In the genomic region with DNA sequence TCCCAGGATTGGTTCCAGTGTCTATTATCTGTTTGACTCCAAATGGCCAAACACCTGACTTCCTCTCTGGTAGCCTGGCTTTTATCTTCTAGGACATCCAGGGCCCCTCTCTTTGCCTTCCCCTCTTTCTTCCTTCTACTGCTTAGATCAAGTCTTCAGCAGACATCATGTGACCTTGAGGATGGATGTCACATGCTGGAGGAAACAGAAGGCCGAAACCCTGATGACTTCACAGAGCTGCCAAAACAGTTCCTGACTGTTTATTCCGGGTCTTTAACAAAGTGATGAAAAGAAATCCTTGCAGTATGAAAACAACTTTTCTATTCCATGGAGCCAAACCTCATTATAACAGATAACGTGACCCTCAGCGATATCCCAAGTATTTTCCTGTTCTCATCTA, we compare ENCODE assay signal across 2 cellular contexts.
TF ChIP-seq lines count a peak whose summit lies in the region.

No MANE protein-coding gene starts in this region.

TF ChIP-seq in HepG2, 621 proteins besides CTCF, POLR2A, EP300 and RAD21:
- no peak for TF ChIP-seq TMF1 (CRISPR knock-in tag; IDR thresholded peaks at IDR 0.05; ENCODE audit: low read depth)

TF ChIP-seq in endothelial cell of umbilical vein, 7 proteins besides CTCF, POLR2A, EP300 and RAD21:
- no peak for TF ChIP-seq POLR2AphosphoS5 (IDR thresholded peaks at IDR 0.05; ENCODE audit: insufficient read depth, low read depth, low read length)
- no peak for TF ChIP-seq GATA2 (IDR thresholded peaks at IDR 0.05; ENCODE audit: insufficient read depth, insufficient read length, low read depth, low read length)
- no peak for TF ChIP-seq MYC (IDR thresholded peaks at IDR 0.05; ENCODE audit: low read depth, low read length)
- TF ChIP-seq EZH2 (IDR thresholded peaks at IDR 0.05; ENCODE audit: borderline replicate concordance, low read depth, low read length, severe bottlenecking): no peak
- TF ChIP-seq, protein P1, sequence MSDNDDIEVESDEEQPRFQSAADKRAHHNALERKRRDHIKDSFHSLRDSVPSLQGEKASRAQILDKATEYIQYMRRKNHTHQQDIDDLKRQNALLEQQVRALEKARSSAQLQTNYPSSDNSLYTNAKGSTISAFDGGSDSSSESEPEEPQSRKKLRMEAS (IDR thresholded peaks at IDR 0.05; ENCODE audit: insufficient read depth, insufficient read length): peak; percentile 29
- no peak for TF ChIP-seq JUN (IDR thresholded peaks at IDR 0.05; ENCODE audit: borderline replicate concordance, insufficient read depth, insufficient read length, low read depth)
